25 cellular contexts compared by ENCODE assay signal in the genomic region with DNA sequence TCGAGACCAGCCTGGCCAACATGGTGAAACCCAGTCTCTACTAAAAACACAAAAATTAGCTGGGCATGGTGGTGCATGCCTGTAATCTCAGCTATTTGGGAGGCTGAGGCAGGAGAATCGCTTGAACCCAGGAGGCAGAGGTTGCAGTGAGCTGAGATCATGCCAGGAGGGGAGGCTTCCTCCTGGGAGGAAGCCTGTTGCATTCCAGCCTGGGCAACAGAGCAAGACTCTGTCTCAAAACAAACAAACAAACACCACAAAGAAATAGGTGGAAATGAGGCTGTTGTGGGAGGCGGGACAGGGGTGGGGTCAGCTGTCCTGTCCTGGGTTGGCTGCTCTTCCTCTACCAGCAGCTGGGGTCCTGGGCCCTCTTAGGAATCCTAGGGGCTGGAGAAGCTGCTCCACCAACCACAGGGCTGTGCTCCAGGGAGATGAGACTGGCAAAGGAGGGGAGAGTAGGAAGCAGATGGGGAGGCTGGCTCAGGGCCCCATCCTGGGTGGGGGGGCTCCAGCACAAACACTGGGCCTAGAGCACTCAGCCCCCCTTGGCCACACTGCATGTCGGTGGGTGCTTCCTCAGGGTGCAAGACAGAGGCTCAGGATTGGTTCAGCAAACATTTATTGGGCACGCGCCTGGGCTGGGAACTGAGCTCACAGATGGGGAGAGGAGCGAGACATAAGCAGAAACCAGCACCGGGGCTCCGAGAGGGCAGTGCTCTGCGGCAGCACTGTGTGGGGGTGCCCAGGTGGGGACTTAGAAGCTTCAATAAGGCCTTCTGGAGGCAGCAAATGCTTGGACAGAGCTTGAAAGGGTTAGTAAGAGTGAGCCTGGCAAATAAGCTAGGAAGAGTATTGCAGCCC. TPM values are rescaled to one million over a fixed set of nuclear protein-coding genes. Genes with fewer than 3 reads are reported as not detected.
A peak's percentile ranks its signal among the peaks of the same experiment; 100 is the strongest.
DNase-seq lines count a peak whose midpoint lies in the region; ATAC-seq and TF ChIP-seq lines count a peak whose summit lies in the region.
"Had no signal": no experiment of that assay in that cellular context is flagged by ENCODE, and none has a peak within 500 bp of the region (broad histone marks: within the 10 kb centered on the region; RNA-seq: fewer than 3 reads in every experiment).

No MANE protein-coding gene starts in this region.

- no peaks in the 10 kb centered on the region for H3K36me3 ChIP-seq in mucosa of descending colon (ENCODE audit: low read depth)
- H3K36me3 ChIP-seq in brain microvascular endothelial cell (replicated peaks) = no peaks in the 10 kb centered on the region

- H3K9me3 ChIP-seq in mucosa of descending colon = no peaks in the 10 kb centered on the region
- H3K9me3 ChIP-seq: neutrophil, spleen had no signal

- H3K4me3 ChIP-seq in mucosa of descending colon (peak overlapping the region; percentile 72), brain microvascular endothelial cell (ENCODE audit: low read depth, low read length) (no peak overlapping the region)
- H3K4me3 ChIP-seq: spleen had no signal

- no peak for DNase-seq in activated naive CD4-positive, alpha-beta T cell treated with anti-CD3 and anti-CD28 coated beads for 36 hours
- DNase-seq in activated naive CD4-positive, alpha-beta T cell (lab: John Stamatoyannopoulos, UW) = no peak
- DNase-seq in RWPE1 (ENCODE audit: low spot score) (no peak), mucosa of descending colon (peak in 2 of 3 donors; percentile 46 to 55), type B pancreatic cell (ENCODE audit: extremely low spot score, unreplicated experiment) (no peak), brain microvascular endothelial cell (no peak)
- DNase-seq in effector CD4-positive, alpha-beta T cell = no peak
- DNase-seq: activated T-cell treated with anti-CD3 and anti-CD28 coated beads, Interleukin-2, amount 50 U/mL, for 48 hours; COR-L47; glutamatergic neuron; KG1; NCI-H2029; spleen; stimulated activated CD4-positive, alpha-beta T cell treated with anti-CD3 and anti-CD28 coated beads, Interleukin-4, amount 100 ng/mL, for 24 hours; T1000 had no signal

- no peak for TF ChIP-seq CTCF in RWPE1 (conservative IDR thresholded peaks at IDR 0.05; ENCODE audit: low read depth)
- no peak for TF ChIP-seq CTCF in mucosa of descending colon (IDR thresholded peaks at IDR 0.05)
- no peak for TF ChIP-seq CTCF in type B pancreatic cell (conservative IDR thresholded peaks at IDR 0.05)
- TF ChIP-seq CTCF in brain microvascular endothelial cell (IDR thresholded peaks at IDR 0.05; ENCODE audit: low read depth, low read length, missing control alignments) = no peak

- H3K4me1 ChIP-seq in mucosa of descending colon (ENCODE audit: low read depth) = peaks cover 20% of the 10 kb centered on the region

- H3K27ac ChIP-seq in RWPE1 (peak overlapping the region; percentile 39; the same call in 1 of the 2 replicates), brain microvascular endothelial cell (no peak overlapping the region)

- H3K27me3 Mint-ChIP-seq in activated naive CD4-positive, alpha-beta T cell treated with anti-CD3 and anti-CD28 coated beads for 36 hours (ENCODE audit: low read depth) = no peaks in the 10 kb centered on the region
- H3K27me3 Mint-ChIP-seq in type B pancreatic cell = no peaks in the 10 kb centered on the region
- H3K27me3 Mint-ChIP-seq: activated naive CD8-positive, alpha-beta T cell; B cell had no signal

- H3K27ac Mint-ChIP-seq in activated naive CD4-positive, alpha-beta T cell treated with anti-CD3 and anti-CD28 coated beads for 36 hours = no peak overlapping the region
- peak overlapping the region; percentile 89 for H3K27ac Mint-ChIP-seq in type B pancreatic cell
- H3K27ac Mint-ChIP-seq: B cell had no signal

- peaks cover 25% of the 10 kb centered on the region for H3K4me1 Mint-ChIP-seq in activated naive CD4-positive, alpha-beta T cell treated with anti-CD3 and anti-CD28 coated beads for 36 hours (ENCODE audit: low read depth)
- H3K4me1 Mint-ChIP-seq in type B pancreatic cell (ENCODE audit: unreplicated experiment) = peaks cover 23% of the 10 kb centered on the region

- intact Hi-C loops in activated naive CD4-positive, alpha-beta T cell treated with anti-CD3 and anti-CD28 coated beads for 36 hours (cut with micrococcal nuclease) = no loop called here
- intact Hi-C loops in mucosa of descending colon (cut with DNase I, micrococcal nuclease) = loop anchor here (5.0 kb wide), 1 partner anchor 43 kb away; no protein-coding TSS in a partner anchor

- peaks cover 2% of the 10 kb centered on the region for H3K36me3 Mint-ChIP-seq in activated naive CD4-positive, alpha-beta T cell treated with anti-CD3 and anti-CD28 coated beads for 36 hours (ENCODE audit: low read depth)
- no peaks in the 10 kb centered on the region for H3K36me3 Mint-ChIP-seq in type B pancreatic cell
- H3K36me3 Mint-ChIP-seq: activated naive CD8-positive, alpha-beta T cell had no signal

- POLR2A ChIA-PET in RWPE1 (lab: Yijun Ruan, JAX; ENCODE audit: low non-redundant PET) = no interaction called here

- no peaks in the 10 kb centered on the region for H3K27me3 ChIP-seq in brain microvascular endothelial cell (replicated peaks)
- H3K27me3 ChIP-seq: neutrophil, spleen had no signal

- in situ Hi-C loops in brain microvascular endothelial cell (cut with HindIII; ENCODE audit: low pct_ligation_motif_present, low sequenced_read_pairs) = loop anchor here (5.0 kb wide), 1 partner anchor 43 kb away; no protein-coding TSS in a partner anchor

- no peaks in the 10 kb centered on the region for H3K9me3 Mint-ChIP-seq in activated naive CD4-positive, alpha-beta T cell treated with anti-CD3 and anti-CD28 coated beads for 36 hours
- no peaks in the 10 kb centered on the region for H3K9me3 Mint-ChIP-seq in type B pancreatic cell

- ATAC-seq in mucosa of descending colon = no peak
- no peak for ATAC-seq in GM21576 (IDR thresholded peaks at IDR 0.05; ENCODE audit: unreplicated experiment)

- H3K4me3 Mint-ChIP-seq in activated naive CD4-positive, alpha-beta T cell treated with anti-CD3 and anti-CD28 coated beads for 36 hours = peak overlapping the region; percentile 21
- peak overlapping the region; percentile 63 for H3K4me3 Mint-ChIP-seq in type B pancreatic cell
- H3K4me3 Mint-ChIP-seq: activated naive CD8-positive, alpha-beta T cell; B cell had no signal

- CTCF ChIA-PET in activated naive CD4-positive, alpha-beta T cell treated with anti-CD3 and anti-CD28 coated beads for 36 hours (lab: Charles Lee) = interaction anchor here (0.6 to 30.8 kb wide), 4 partner anchors 9 to 36 kb away, joined by 3 to 992 read pairs (median 4); a partner anchor contains a TSS
- CTCF ChIA-PET in RWPE1 (lab: Yijun Ruan, JAX) = interaction anchor here (7.9 kb wide), 1 partner anchor 42 kb away, joined by 62 read pairs; no protein-coding TSS in a partner anchor

RNA-seq across cellular contexts. Expression of a gene that starts 11.9 kb away (rescaled TPM):
- 100 to 1,000 TPM; 124 to 132 TPM for total RNA-seq in activated naive CD4-positive, alpha-beta T cell treated with anti-CD3 and anti-CD28 coated beads for 36 hours
- 10 to 100 TPM; 58.3 to 85.9 (median 81.5) TPM for total RNA-seq in mucosa of descending colon
- 86.6 and 121 TPM in 2 replicates for total RNA-seq in type B pancreatic cell (ENCODE audit: low replicate concordance)

RNA-seq across cellular contexts. Expression of a gene that starts 26.7 kb away (rescaled TPM):
- total RNA-seq in activated naive CD4-positive, alpha-beta T cell treated with anti-CD3 and anti-CD28 coated beads for 36 hours = 10 to 100 TPM; 15.1 to 16.3 TPM
- total RNA-seq in mucosa of descending colon (10 to 100 TPM; 35.4 to 39.8 (median 36.6) TPM), type B pancreatic cell (ENCODE audit: low replicate concordance) (26.8 and 30.8 TPM in 2 replicates)

RNA-seq across cellular contexts. Expression of a gene that starts 34.2 kb away (rescaled TPM):
- 1 to 10 TPM; 3.3 to 4.6 TPM for total RNA-seq in activated naive CD4-positive, alpha-beta T cell treated with anti-CD3 and anti-CD28 coated beads for 36 hours
- total RNA-seq in mucosa of descending colon (10 to 100 TPM; 23.0 to 39.7 (median 23.2) TPM), type B pancreatic cell (ENCODE audit: low replicate concordance) (14.8 and 19.4 TPM in 2 replicates)

RNA-seq across cellular contexts. Expression of a gene that starts 45.4 kb away (rescaled TPM):
- total RNA-seq in activated naive CD4-positive, alpha-beta T cell treated with anti-CD3 and anti-CD28 coated beads for 36 hours = not detected
- total RNA-seq in mucosa of descending colon = not detected
- 0.85 TPM in 1 of 2 replicates, not detected in the other for total RNA-seq in type B pancreatic cell (ENCODE audit: low replicate concordance)
- total RNA-seq: A172; activated CD8-positive, alpha-beta memory T cell treated with anti-CD3 and anti-CD28 coated beads for 36 hours; fibroblast of lung; H4; NCI-H460; spleen; ureter had no signal

RNA-seq across cellular contexts. Expression of a gene that starts 45.9 kb away (rescaled TPM):
- under 1 TPM; 0.32 to 0.41 TPM for total RNA-seq in activated naive CD4-positive, alpha-beta T cell treated with anti-CD3 and anti-CD28 coated beads for 36 hours
- total RNA-seq in mucosa of descending colon (10 to 100 TPM; 24.3 to 73.1 (median 32.3) TPM), type B pancreatic cell (ENCODE audit: low replicate concordance) (20.1 and 47.7 TPM in 2 replicates)

Comparison
In these comparisons a context has a peak if more than half of its experiments do, and no peak if none do; other contexts are left out.
1. DNase-seq: peak in mucosa of descending colon (2 of 3); none in activated naive CD4-positive, alpha-beta T cell treated with anti-CD3 and anti-CD28 coated beads for 36 hours (single experiment), activated naive CD4-positive, alpha-beta T cell (0 of 4), RWPE1 (single experiment), type B pancreatic cell (single experiment), effector CD4-positive, alpha-beta T cell (single experiment) and brain microvascular endothelial cell (single experiment).